Comparison of ENCODE assay signal across 31 cellular contexts in genomic region chr10:121073743-121074142, GRCh38.
"Had no signal": no experiment of that assay in that cellular context is flagged by ENCODE, and none has a peak within 500 bp of the region (broad histone marks: within the 10 kb centered on the region; RNA-seq: fewer than 3 reads in every experiment).

No MANE protein-coding gene starts in this region.

- H3K9me3 ChIP-seq: ascending aorta, breast epithelium, esophagus muscularis mucosa, gastrocnemius medialis, heart left ventricle had no signal

- ATAC-seq: activated CD4-positive, alpha-beta T cell treated with anti-CD3 and anti-CD28 coated beads for 36 hours; activated CD8-positive, alpha-beta memory T cell treated with anti-CD3 and anti-CD28 coated beads, Interleukin-2, amount 10 ng/mL, durations not matched to agents 7 days and 5 days; activated CD8-positive, alpha-beta T cell treated with anti-CD3 and anti-CD28 coated beads, Interleukin-2, amount 10 ng/mL, durations not matched to agents 7 days and 5 days; activated naive CD4-positive, alpha-beta T cell treated with anti-CD3 and anti-CD28 coated beads, Interleukin-2, amount 50 U/mL, for 72 hours; foreskin keratinocyte; gastrocnemius medialis; heart left ventricle had no signal

- H3K4me1 Mint-ChIP-seq: activated CD4-positive, alpha-beta T cell treated with anti-CD3 and anti-CD28 coated beads for 36 hours; activated CD4-positive, alpha-beta T cell treated with anti-CD3 and anti-CD28 coated beads, Interleukin-2, amount 10 ng/mL, durations not matched to agents 24 days and 14 days; activated naive CD4-positive, alpha-beta T cell treated with anti-CD3 and anti-CD28 coated beads, Interleukin-2, amount 10 ng/mL, durations not matched to agents 7 days and 5 days; activated naive CD8-positive, alpha-beta T cell treated with anti-CD3 and anti-CD28 coated beads, Interleukin-2, amount 10 ng/mL, durations not matched to agents 7 days and 5 days; central memory CD8-positive, alpha-beta T cell had no signal

- H3K4me3 Mint-ChIP-seq: activated CD4-positive, alpha-beta memory T cell treated with anti-CD3 and anti-CD28 coated beads for 36 hours; activated CD4-positive, alpha-beta T cell treated with anti-CD3 and anti-CD28 coated beads for 36 hours; activated CD4-positive, alpha-beta T cell treated with anti-CD3 and anti-CD28 coated beads, Interleukin-2, amount 10 ng/mL, durations not matched to agents 24 days and 14 days; activated CD8-positive, alpha-beta memory T cell treated with anti-CD3 and anti-CD28 coated beads, Interleukin-2, amount 10 ng/mL, durations not matched to agents 7 days and 5 days; activated CD8-positive, alpha-beta T cell treated with anti-CD3 and anti-CD28 coated beads, Interleukin-2, amount 10 ng/mL, durations not matched to agents 7 days and 5 days; activated naive CD4-positive, alpha-beta T cell treated with anti-CD3 and anti-CD28 coated beads, Interleukin-2, amount 10 ng/mL, durations not matched to agents 7 days and 5 days; activated naive CD8-positive, alpha-beta T cell treated with anti-CD3 and anti-CD28 coated beads, Interleukin-2, amount 10 ng/mL, durations not matched to agents 7 days and 5 days; brain; central memory CD8-positive, alpha-beta T cell; dendritic cell treated with granulocyte-macrophage colony-stimulating factor and Interleukin-4, amounts not matched to agents 40 ng/mL and 50 ng/mL, for 4 days; endodermal cell had no signal

- H3K36me3 Mint-ChIP-seq: activated CD4-positive, alpha-beta memory T cell treated with anti-CD3 and anti-CD28 coated beads for 36 hours; activated CD8-positive, alpha-beta memory T cell treated with anti-CD3 and anti-CD28 coated beads, Interleukin-2, amount 10 ng/mL, durations not matched to agents 7 days and 5 days; activated naive CD4-positive, alpha-beta T cell treated with anti-CD3 and anti-CD28 coated beads, Interleukin-2, amount 10 ng/mL, durations not matched to agents 7 days and 5 days; activated naive CD8-positive, alpha-beta T cell treated with anti-CD3 and anti-CD28 coated beads, Interleukin-2, amount 10 ng/mL, durations not matched to agents 7 days and 5 days; brain had no signal

- H3K27ac Mint-ChIP-seq: activated CD4-positive, alpha-beta memory T cell treated with anti-CD3 and anti-CD28 coated beads for 36 hours; activated CD4-positive, alpha-beta T cell treated with anti-CD3 and anti-CD28 coated beads for 36 hours; activated CD4-positive, alpha-beta T cell treated with anti-CD3 and anti-CD28 coated beads, Interleukin-2, amount 10 ng/mL, durations not matched to agents 24 days and 14 days; activated CD8-positive, alpha-beta memory T cell treated with anti-CD3 and anti-CD28 coated beads, Interleukin-2, amount 10 ng/mL, durations not matched to agents 7 days and 5 days; activated CD8-positive, alpha-beta T cell treated with anti-CD3 and anti-CD28 coated beads, Interleukin-2, amount 10 ng/mL, durations not matched to agents 7 days and 5 days; activated naive CD4-positive, alpha-beta T cell treated with anti-CD3 and anti-CD28 coated beads, Interleukin-2, amount 10 ng/mL, durations not matched to agents 7 days and 5 days; activated naive CD4-positive, alpha-beta T cell treated with anti-CD3 and anti-CD28 coated beads, Interleukin-2, amount 50 U/mL, for 72 hours; activated naive CD8-positive, alpha-beta T cell treated with anti-CD3 and anti-CD28 coated beads, Interleukin-2, amount 10 ng/mL, durations not matched to agents 7 days and 5 days; dendritic cell treated with granulocyte-macrophage colony-stimulating factor and Interleukin-4, amounts not matched to agents 40 ng/mL and 50 ng/mL, for 4 days; endodermal cell had no signal

- H3K27me3 Mint-ChIP-seq: activated CD4-positive, alpha-beta memory T cell treated with anti-CD3 and anti-CD28 coated beads for 36 hours; activated CD4-positive, alpha-beta T cell treated with anti-CD3 and anti-CD28 coated beads, Interleukin-2, amount 10 ng/mL, durations not matched to agents 24 days and 14 days; activated CD8-positive, alpha-beta memory T cell treated with anti-CD3 and anti-CD28 coated beads, Interleukin-2, amount 10 ng/mL, durations not matched to agents 7 days and 5 days; activated naive CD4-positive, alpha-beta T cell treated with anti-CD3 and anti-CD28 coated beads, Interleukin-2, amount 10 ng/mL, durations not matched to agents 7 days and 5 days; activated naive CD8-positive, alpha-beta T cell treated with anti-CD3 and anti-CD28 coated beads, Interleukin-2, amount 10 ng/mL, durations not matched to agents 7 days and 5 days had no signal

- DNase-seq: activated CD4-positive, alpha-beta memory T cell treated with anti-CD3 and anti-CD28 coated beads for 36 hours; activated CD4-positive, alpha-beta T cell treated with anti-CD3 and anti-CD28 coated beads for 36 hours; activated CD4-positive, alpha-beta T cell treated with anti-CD3 and anti-CD28 coated beads, Interleukin-2, amount 10 ng/mL, durations not matched to agents 24 days and 14 days; activated CD4-positive, CD25-positive, alpha-beta regulatory T cell; activated CD4-positive, CD25-positive, alpha-beta regulatory T cell treated with anti-CD3 and anti-CD28 coated beads, Interleukin-2, amount 50 U/mL, for 72 hours; activated CD8-positive, alpha-beta memory T cell treated with anti-CD3 and anti-CD28 coated beads, Interleukin-2, amount 10 ng/mL, durations not matched to agents 7 days and 5 days; activated CD8-positive, alpha-beta memory T cell treated with anti-CD3 and anti-CD28 coated beads, Interleukin-2, amount 50 U/mL, for 4 hours; activated CD8-positive, alpha-beta T cell treated with anti-CD3 and anti-CD28 coated beads, Interleukin-2, amount 10 ng/mL, durations not matched to agents 7 days and 5 days; activated gamma-delta T cell; activated naive CD4-positive, alpha-beta T cell; activated naive CD4-positive, alpha-beta T cell treated with anti-CD3 and anti-CD28 coated beads, Interleukin-2, amount 10 ng/mL, durations not matched to agents 7 days and 5 days; activated naive CD8-positive, alpha-beta T cell treated with anti-CD3 and anti-CD28 coated beads, Interleukin-2, amount 10 ng/mL, durations not matched to agents 7 days and 5 days; activated T-cell treated with anti-CD3 and anti-CD28 coated beads, Interleukin-2, amount 50 U/mL, for 1 hour; activated T-cell treated with anti-CD3 and anti-CD28 coated beads, Interleukin-2, amount 50 U/mL, for 48 hours; dorsolateral prefrontal cortex; effector memory CD4-positive, alpha-beta T cell; endodermal cell; erythroblast; foreskin keratinocyte; gastrocnemius medialis; glutamatergic neuron; heart left ventricle; T-helper 2 cell had no signal

- H3K4me3 ChIP-seq: ascending aorta, breast epithelium, coronary artery, dorsolateral prefrontal cortex, esophagus muscularis mucosa, gastrocnemius medialis, heart left ventricle had no signal

- H3K27ac ChIP-seq: ascending aorta, breast epithelium, coronary artery, dorsolateral prefrontal cortex, gastrocnemius medialis, heart left ventricle had no signal

- H3K4me1 ChIP-seq: ascending aorta, breast epithelium, gastrocnemius medialis had no signal

- H3K36me3 ChIP-seq: ascending aorta, breast epithelium, esophagus muscularis mucosa, gastrocnemius medialis, heart left ventricle had no signal

- H3K9me3 Mint-ChIP-seq: activated CD4-positive, alpha-beta memory T cell treated with anti-CD3 and anti-CD28 coated beads for 36 hours; activated CD4-positive, alpha-beta T cell treated with anti-CD3 and anti-CD28 coated beads, Interleukin-2, amount 10 ng/mL, durations not matched to agents 24 days and 14 days; activated naive CD4-positive, alpha-beta T cell treated with anti-CD3 and anti-CD28 coated beads, Interleukin-2, amount 10 ng/mL, durations not matched to agents 7 days and 5 days; activated naive CD8-positive, alpha-beta T cell treated with anti-CD3 and anti-CD28 coated beads, Interleukin-2, amount 10 ng/mL, durations not matched to agents 7 days and 5 days; central memory CD8-positive, alpha-beta T cell; dendritic cell treated with granulocyte-macrophage colony-stimulating factor and Interleukin-4, amounts not matched to agents 40 ng/mL and 50 ng/mL, for 4 days; endodermal cell had no signal

- H3K27me3 ChIP-seq: ascending aorta, dorsolateral prefrontal cortex, esophagus muscularis mucosa, foreskin keratinocyte, gastrocnemius medialis had no signal
